Comparison of ENCODE assay signal across 16 cellular contexts in the genomic region with DNA sequence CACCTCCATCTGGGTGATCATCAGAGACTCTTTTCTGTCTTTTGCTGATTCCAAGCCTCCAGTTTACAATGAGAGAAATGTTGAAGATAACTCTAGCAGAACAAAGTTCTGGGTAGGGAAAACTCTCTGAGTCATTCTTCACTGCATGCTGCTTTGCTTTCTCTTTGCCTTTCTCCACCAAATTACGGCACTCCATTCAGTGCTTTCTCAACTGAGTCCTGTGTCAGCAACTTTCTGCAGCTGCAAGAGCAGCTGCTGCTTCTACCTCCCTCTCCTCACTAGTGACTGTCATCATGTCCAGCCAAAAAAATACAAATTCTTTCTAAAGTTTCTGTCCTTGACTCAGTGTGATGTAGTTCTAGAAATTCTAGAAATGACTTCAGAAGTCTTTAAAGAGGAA.
"Had no signal": no experiment of that assay in that cellular context is flagged by ENCODE, and none has a peak within 500 bp of the region (broad histone marks: within the 10 kb centered on the region; RNA-seq: fewer than 3 reads in every experiment).

No MANE protein-coding gene starts in this region.

- H3K27ac Mint-ChIP-seq: activated CD4-positive, alpha-beta memory T cell treated with anti-CD3 and anti-CD28 coated beads, Interleukin-2, amount 10 ng/mL, durations not matched to agents 7 days and 5 days; activated CD4-positive, alpha-beta T cell treated with anti-CD3 and anti-CD28 coated beads for 36 hours; activated naive CD8-positive, alpha-beta T cell treated with anti-CD3 and anti-CD28 coated beads, Interleukin-2, amount 10 ng/mL, durations not matched to agents 7 days and 5 days; activated T-cell treated with anti-CD3 and anti-CD28 coated beads, Interleukin-2, amount 50 U/mL, for 72 hours had no signal

- H3K4me3 ChIP-seq: esophagus muscularis mucosa, left ventricle myocardium inferior, thyroid gland had no signal

- H2AFZ ChIP-seq: parathyroid adenoma had no signal

- H3K27ac ChIP-seq: esophagus muscularis mucosa, foreskin keratinocyte, left ventricle myocardium inferior, parathyroid adenoma, thyroid gland, VCaP had no signal

- H3K36me3 Mint-ChIP-seq: activated naive CD8-positive, alpha-beta T cell treated with anti-CD3 and anti-CD28 coated beads, Interleukin-2, amount 10 ng/mL, durations not matched to agents 7 days and 5 days had no signal

- H3K79me2 ChIP-seq: parathyroid adenoma had no signal

- H3K27me3 Mint-ChIP-seq: activated CD4-positive, alpha-beta memory T cell treated with anti-CD3 and anti-CD28 coated beads, Interleukin-2, amount 10 ng/mL, durations not matched to agents 7 days and 5 days; activated CD4-positive, alpha-beta T cell treated with anti-CD3 and anti-CD28 coated beads for 36 hours; activated naive CD8-positive, alpha-beta T cell treated with anti-CD3 and anti-CD28 coated beads, Interleukin-2, amount 10 ng/mL, durations not matched to agents 7 days and 5 days had no signal

- H3K4me1 ChIP-seq: esophagus muscularis mucosa, foreskin keratinocyte, left ventricle myocardium inferior, parathyroid adenoma, thyroid gland had no signal

- H3K9ac ChIP-seq: parathyroid adenoma had no signal

- H3K27me3 ChIP-seq: esophagus muscularis mucosa, foreskin keratinocyte, thyroid gland had no signal

- H3K4me1 Mint-ChIP-seq: activated CD4-positive, alpha-beta memory T cell treated with anti-CD3 and anti-CD28 coated beads, Interleukin-2, amount 10 ng/mL, durations not matched to agents 7 days and 5 days; activated CD4-positive, alpha-beta T cell treated with anti-CD3 and anti-CD28 coated beads for 36 hours; activated naive CD8-positive, alpha-beta T cell treated with anti-CD3 and anti-CD28 coated beads, Interleukin-2, amount 10 ng/mL, durations not matched to agents 7 days and 5 days had no signal

- DNase-seq: activated CD4-positive, alpha-beta memory T cell treated with anti-CD3 and anti-CD28 coated beads, Interleukin-2, amount 10 ng/mL, durations not matched to agents 7 days and 5 days; activated CD4-positive, alpha-beta T cell treated with anti-CD3 and anti-CD28 coated beads for 36 hours; activated CD8-positive, alpha-beta memory T cell treated with anti-CD3 and anti-CD28 coated beads, Interleukin-2, amount 50 U/mL, for 4 hours; activated gamma-delta T cell treated with Interleukin-2 at 50 U/mL for 16 hours; activated naive CD8-positive, alpha-beta T cell treated with anti-CD3 and anti-CD28 coated beads, Interleukin-2, amount 10 ng/mL, durations not matched to agents 7 days and 5 days; activated T-cell treated with anti-CD3 and anti-CD28 coated beads, Interleukin-2, amount 50 U/mL, for 72 hours; aorta; foreskin keratinocyte; left ventricle myocardium inferior; retina; thyroid gland had no signal

- H3K9me3 ChIP-seq: esophagus muscularis mucosa, left ventricle myocardium inferior, thyroid gland had no signal

- H3K4me3 Mint-ChIP-seq: activated CD4-positive, alpha-beta memory T cell treated with anti-CD3 and anti-CD28 coated beads, Interleukin-2, amount 10 ng/mL, durations not matched to agents 7 days and 5 days; activated CD4-positive, alpha-beta T cell treated with anti-CD3 and anti-CD28 coated beads for 36 hours; activated naive CD8-positive, alpha-beta T cell treated with anti-CD3 and anti-CD28 coated beads, Interleukin-2, amount 10 ng/mL, durations not matched to agents 7 days and 5 days; activated T-cell treated with anti-CD3 and anti-CD28 coated beads, Interleukin-2, amount 50 U/mL, for 72 hours had no signal

- H3K36me3 ChIP-seq: esophagus muscularis mucosa, left ventricle myocardium inferior, thyroid gland had no signal

- FAIRE-seq: islet of Langerhans, urothelium cell line had no signal

- H3K9me3 Mint-ChIP-seq: activated naive CD8-positive, alpha-beta T cell treated with anti-CD3 and anti-CD28 coated beads, Interleukin-2, amount 10 ng/mL, durations not matched to agents 7 days and 5 days had no signal
